Comparison of ENCODE assay signal across 19 cellular contexts in genomic region chr16:21088646-21089538, GRCh38.
A peak's percentile ranks its signal among the peaks of the same experiment; 100 is the strongest.
DNase-seq lines count a peak whose midpoint lies in the region; ATAC-seq, FAIRE-seq and TF ChIP-seq lines count a peak whose summit lies in the region.
"Had no signal": no experiment of that assay in that cellular context is flagged by ENCODE, and none has a peak within 500 bp of the region (broad histone marks: within the 10 kb centered on the region; RNA-seq: fewer than 3 reads in every experiment).

No MANE protein-coding gene starts in this region.

- H3K36me3 ChIP-seq in astrocyte (ENCODE audit: insufficient read depth, low read length), result no peaks in the 10 kb centered on the region
- no peaks in the 10 kb centered on the region for H3K36me3 ChIP-seq in hepatocyte (replicated peaks; ENCODE audit: insufficient read depth, low read depth)
- no peaks in the 10 kb centered on the region for H3K36me3 ChIP-seq in psoas muscle (ENCODE audit: insufficient read depth in 1 of 2, low read depth in 1 of 2)
- H3K36me3 ChIP-seq: sigmoid colon had no signal

- H3K36me3 Mint-ChIP-seq in astrocyte (ENCODE audit: low read depth, unreplicated experiment), result no peaks in the 10 kb centered on the region
- H3K36me3 Mint-ChIP-seq: immature natural killer cell had no signal

- ATAC-seq in psoas muscle, result no peak
- no peak for ATAC-seq in HG03442 (IDR thresholded peaks at IDR 0.05; ENCODE audit: unreplicated experiment)
- ATAC-seq: GM12878 had no signal

- H3K9me2 ChIP-seq in hepatocyte (replicated peaks; ENCODE audit: insufficient read depth), result no peaks in the 10 kb centered on the region

- no peak overlapping the region for H3K9ac ChIP-seq in astrocyte (ENCODE audit: low read length)

- DNase-seq in GM19239 (ENCODE audit: insufficient read length, low spot score) (no peak), astrocyte (ENCODE audit: low read depth) (peak; percentile 80), hepatocyte (ENCODE audit: low spot score) (no peak), stromal cell of bone marrow (ENCODE audit: low read depth) (peak; percentile 44), C1 segment of cervical spinal cord (lab: John Stamatoyannopoulos, UW) (no peak), psoas muscle (no peak)
- DNase-seq: activated effector memory CD4-positive, alpha-beta T cell treated with anti-CD3 and anti-CD28 coated beads, Interleukin-2, amount 50 U/mL, for 16 hours; DND-41; immature natural killer cell; KBM-7; midbrain; NCI-H1105 treated with DMSO at 0.1 percent for 48 hours; NCI-H2171; Right ventricle myocardium superior; sigmoid colon had no signal

- H3K4me3 Mint-ChIP-seq in astrocyte (ENCODE audit: unreplicated experiment), result no peak overlapping the region
- H3K4me3 Mint-ChIP-seq: immature natural killer cell; T-helper 1 cell treated with Interleukin-12 subunit alpha and Interleukin-12 subunit beta and Interleukin-4 antibody, amounts not matched to agents 30 μg/mL and 1 μg/mL, for 36 hours had no signal

- peaks cover 4% of the 10 kb centered on the region for H3K4me1 Mint-ChIP-seq in astrocyte (ENCODE audit: low read depth, unreplicated experiment)
- H3K4me1 Mint-ChIP-seq: immature natural killer cell had no signal

- no peaks in the 10 kb centered on the region for H3K9me3 Mint-ChIP-seq in astrocyte (ENCODE audit: unreplicated experiment)
- H3K9me3 Mint-ChIP-seq: T-helper 1 cell treated with Interleukin-12 subunit alpha and Interleukin-12 subunit beta and Interleukin-4 antibody, amounts not matched to agents 30 μg/mL and 1 μg/mL, for 36 hours had no signal

- peaks cover 5% of the 10 kb centered on the region for H3K27me3 Mint-ChIP-seq in astrocyte (ENCODE audit: low read depth, unreplicated experiment)

- no peak overlapping the region for H2AFZ ChIP-seq in astrocyte (ENCODE audit: low read depth, low read length)
- peak overlapping the region; percentile 31 for H2AFZ ChIP-seq in hepatocyte

- H3K4me1 ChIP-seq in astrocyte (ENCODE audit: insufficient read depth, low read length) (peaks cover 3% of the 10 kb centered on the region), hepatocyte (ENCODE audit: insufficient read depth) (peaks cover 2% of the 10 kb centered on the region), psoas muscle (no peaks in the 10 kb centered on the region)

- H3K27me3 ChIP-seq in astrocyte (ENCODE audit: insufficient read depth, low read length) (no peaks in the 10 kb centered on the region), hepatocyte (no peaks in the 10 kb centered on the region), psoas muscle (ENCODE audit: insufficient read depth in 3 of 3, low read length in 2 of 3) (no peaks in the 10 kb centered on the region)
- H3K27me3 ChIP-seq: sigmoid colon had no signal

- no peak overlapping the region for H3K4me3 ChIP-seq in astrocyte (ENCODE audit: insufficient read depth, low read depth, low read length)
- no peak overlapping the region for H3K4me3 ChIP-seq in hepatocyte
- H3K4me3 ChIP-seq in psoas muscle, result no peak overlapping the region
- H3K4me3 ChIP-seq: GM12878, sigmoid colon had no signal

- H3K79me2 ChIP-seq in astrocyte (ENCODE audit: insufficient read depth, low read length) (no peaks in the 10 kb centered on the region), hepatocyte (no peaks in the 10 kb centered on the region)

- H4K20me1 ChIP-seq in astrocyte (ENCODE audit: insufficient read depth, low read length) (no peaks in the 10 kb centered on the region), hepatocyte (ENCODE audit: insufficient read depth, poor library complexity, severe bottlenecking) (no peaks in the 10 kb centered on the region)

- H3K27ac ChIP-seq in astrocyte (ENCODE audit: low read depth, low read length) (no peak overlapping the region), hepatocyte (no peak overlapping the region), psoas muscle (no peak overlapping the region)

- no peaks in the 10 kb centered on the region for H3K9me3 ChIP-seq in astrocyte (ENCODE audit: insufficient read depth, low read depth, low read length)
- H3K9me3 ChIP-seq in hepatocyte (ENCODE audit: low read depth), result no peaks in the 10 kb centered on the region
- no peaks in the 10 kb centered on the region for H3K9me3 ChIP-seq in psoas muscle

- TF ChIP-seq CTCF in astrocyte (IDR thresholded peaks at IDR 0.05; ENCODE audit: insufficient read depth, low read depth, low read length), result no peak
- no peak for TF ChIP-seq CTCF in hepatocyte (IDR thresholded peaks at IDR 0.05; ENCODE audit: poor library complexity)
- TF ChIP-seq CTCF in psoas muscle (IDR thresholded peaks at IDR 0.05), result no peak

- WGBS in hepatocyte (ENCODE audit: low lambda C conversion rate, missing lambda C conversion rate), result 52% methylated on average over 3 of the region's 3 CpGs
- WGBS in psoas muscle, 3 donors, result 71 to 77% (median 75%) methylated on average over 3 of the region's 3 CpGs

- H3K4me2 ChIP-seq in astrocyte (ENCODE audit: low read length) (peak overlapping the region; percentile 18), hepatocyte (no peak overlapping the region)

- intact Hi-C loops in psoas muscle (cut with DNase I), result loop anchor here (10.0 kb wide), 2 partner anchors 54 to 64 kb away; no protein-coding TSS in a partner anchor

- FAIRE-seq in GM19239 (lab: Jason Lieb, UNC), result peak; percentile 35
- FAIRE-seq in astrocyte (lab: Jason Lieb, UNC), result no peak
- FAIRE-seq: colon, GM12878 had no signal

- H3K27ac Mint-ChIP-seq in astrocyte (ENCODE audit: unreplicated experiment), result peak overlapping the region; percentile 54
- H3K27ac Mint-ChIP-seq: immature natural killer cell; T-helper 1 cell treated with Interleukin-12 subunit alpha and Interleukin-12 subunit beta and Interleukin-4 antibody, amounts not matched to agents 30 μg/mL and 1 μg/mL, for 36 hours had no signal

Comparison
In these comparisons a context has a peak if more than half of its experiments do, and no peak if none do; other contexts are left out.
1. DNase-seq: peak in astrocyte (single experiment) and stromal cell of bone marrow (single experiment); none in GM19239 (single experiment), hepatocyte (single experiment), C1 segment of cervical spinal cord (0 of 14) and psoas muscle (0 of 2).